ENCODE assay signal across 14 cellular contexts in genomic region chr5:142248853-142249462, GRCh38.
DNase-seq lines count a peak whose midpoint lies in the region; ATAC-seq and TF ChIP-seq lines count a peak whose summit lies in the region.
"Had no signal": no experiment of that assay in that cellular context is flagged by ENCODE, and none has a peak within 500 bp of the region (broad histone marks: within the 10 kb centered on the region; RNA-seq: fewer than 3 reads in every experiment).

No MANE protein-coding gene starts in this region.

- no peaks in the 10 kb centered on the region for H3K36me3 Mint-ChIP-seq in progenitor cell of endocrine pancreas (ENCODE audit: insufficient read depth)

- CTCF ChIA-PET in RWPE1 (lab: Yijun Ruan, JAX), result no interaction called here

- H3K4me3 ChIP-seq in SJCRH30, result no peak overlapping the region
- no peak overlapping the region for H3K4me3 ChIP-seq in left ventricle myocardium inferior
- H3K4me3 ChIP-seq: suprapubic skin had no signal

- ATAC-seq in HG02840 (IDR thresholded peaks at IDR 0.05; ENCODE audit: low FRiP score, unreplicated experiment) (no peak), GM19351 (IDR thresholded peaks at IDR 0.05; ENCODE audit: unreplicated experiment) (no peak)
- ATAC-seq: activated CD4-positive, CD25-positive, alpha-beta regulatory T cell treated with anti-CD3 and anti-CD28 coated beads, Interleukin-2, amount 50 U/mL, for 24 hours had no signal

- no peaks in the 10 kb centered on the region for H3K9me3 ChIP-seq in SJCRH30 (replicated peaks)
- no peaks in the 10 kb centered on the region for H3K9me3 ChIP-seq in left ventricle myocardium inferior (replicated peaks)
- H3K9me3 ChIP-seq: suprapubic skin had no signal

- peaks cover 16% of the 10 kb centered on the region for H3K4me1 Mint-ChIP-seq in progenitor cell of endocrine pancreas (ENCODE audit: low read depth)

- intact Hi-C loops in left ventricle myocardium inferior (cut with micrococcal nuclease), result no loop called here

- H3K27me3 ChIP-seq in SJCRH30, result no peaks in the 10 kb centered on the region
- no peaks in the 10 kb centered on the region for H3K27me3 ChIP-seq in left ventricle myocardium inferior (ENCODE audit: low read depth)
- H3K27me3 ChIP-seq: suprapubic skin had no signal

- peaks cover 16% of the 10 kb centered on the region for H3K4me1 ChIP-seq in SJCRH30
- H3K4me1 ChIP-seq in left ventricle myocardium inferior, result peaks cover 10% of the 10 kb centered on the region

- POLR2A ChIA-PET in RWPE1 (lab: Yijun Ruan, JAX; ENCODE audit: low non-redundant PET), result no interaction called here

- DNase-seq in EL (peak; percentile 29), SJCRH30 (peak; percentile 74 to 82), left ventricle myocardium inferior (peak; percentile 67), progenitor cell of endocrine pancreas (ENCODE audit: low spot score, unreplicated experiment) (no peak), DMS153 (lab: John Stamatoyannopoulos, UW) (no peak), RWPE1 (ENCODE audit: low spot score) (no peak)
- DNase-seq: activated gamma-delta T cell; NCI-H1092 treated with DMSO at 0.1 percent for 48 hours; stimulated activated CD4-positive, alpha-beta T cell treated with anti-CD3 and anti-CD28 coated beads, Interleukin-4, amount 100 ng/mL, for 4 hours had no signal

- no peaks in the 10 kb centered on the region for H3K36me3 ChIP-seq in SJCRH30
- no peaks in the 10 kb centered on the region for H3K36me3 ChIP-seq in left ventricle myocardium inferior
- H3K36me3 ChIP-seq: suprapubic skin had no signal

- no peak overlapping the region for H3K4me3 Mint-ChIP-seq in progenitor cell of endocrine pancreas (ENCODE audit: low read depth)
- H3K4me3 Mint-ChIP-seq: dendritic cell treated with granulocyte-macrophage colony-stimulating factor and Interleukin-4, amounts not matched to agents 40 ng/mL and 50 ng/mL, for 4 days had no signal

- H3K27ac Mint-ChIP-seq in progenitor cell of endocrine pancreas, result peak overlapping the region; percentile 17
- H3K27ac Mint-ChIP-seq: dendritic cell treated with granulocyte-macrophage colony-stimulating factor and Interleukin-4, amounts not matched to agents 40 ng/mL and 50 ng/mL, for 4 days had no signal

- TF ChIP-seq CTCF in left ventricle myocardium inferior (IDR thresholded peaks at IDR 0.05; ENCODE audit: borderline replicate concordance), result no peak
- TF ChIP-seq CTCF in progenitor cell of endocrine pancreas (IDR thresholded peaks at IDR 0.05; ENCODE audit: unreplicated experiment), result no peak
- TF ChIP-seq CTCF in RWPE1 (conservative IDR thresholded peaks at IDR 0.05; ENCODE audit: low read depth), result no peak

- no peaks in the 10 kb centered on the region for H3K27me3 Mint-ChIP-seq in progenitor cell of endocrine pancreas

- H3K27ac ChIP-seq in SJCRH30, result no peak overlapping the region
- H3K27ac ChIP-seq in left ventricle myocardium inferior (replicated peaks), result no peak overlapping the region
- H3K27ac ChIP-seq in RWPE1, result no peak overlapping the region
- H3K27ac ChIP-seq: suprapubic skin had no signal

- no peaks in the 10 kb centered on the region for H3K9me3 Mint-ChIP-seq in progenitor cell of endocrine pancreas (ENCODE audit: low read depth)
- H3K9me3 Mint-ChIP-seq: dendritic cell treated with granulocyte-macrophage colony-stimulating factor and Interleukin-4, amounts not matched to agents 40 ng/mL and 50 ng/mL, for 4 days had no signal

Comparison
In these comparisons a context has a peak if more than half of its experiments do, and no peak if none do; other contexts are left out.
1. DNase-seq: peak in EL (single experiment), SJCRH30 (2 of 2) and left ventricle myocardium inferior (single experiment); none in progenitor cell of endocrine pancreas (single experiment), DMS153 (single experiment) and RWPE1 (single experiment).